Comparison of ENCODE assay signal across 14 cellular contexts in the genomic region with DNA sequence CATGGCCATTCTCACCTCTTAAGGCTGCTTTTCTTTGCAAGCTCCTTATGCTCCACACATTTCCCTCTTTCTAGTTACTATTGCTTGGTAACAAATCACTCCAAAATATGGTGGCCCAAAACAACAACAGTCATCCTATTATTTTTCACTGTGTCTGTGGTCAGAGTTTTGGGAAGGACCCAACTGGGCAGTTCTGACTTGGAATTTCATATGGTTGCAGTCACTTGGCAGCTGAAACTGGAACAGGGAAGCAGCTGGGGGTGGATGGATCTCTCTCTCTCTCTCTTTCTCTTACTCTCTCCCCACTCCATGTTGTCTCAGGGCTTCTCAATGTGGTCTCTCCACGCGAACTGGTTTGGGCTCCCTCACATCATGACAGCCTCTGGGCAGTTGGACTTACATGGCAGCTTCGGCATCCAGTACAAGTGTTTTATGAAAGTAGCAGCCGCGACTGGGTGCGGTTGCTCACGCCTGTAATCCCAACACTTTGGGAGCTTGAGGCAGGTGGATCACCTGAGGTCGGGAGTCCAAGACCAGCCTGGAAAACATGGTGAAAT. TPM values are rescaled to one million over a fixed set of nuclear protein-coding genes. Genes with fewer than 3 reads are reported as not detected.
DNase-seq lines count a peak whose midpoint lies in the region; ATAC-seq and TF ChIP-seq lines count a peak whose summit lies in the region.
"Had no signal": no experiment of that assay in that cellular context is flagged by ENCODE, and none has a peak within 500 bp of the region (broad histone marks: within the 10 kb centered on the region; RNA-seq: fewer than 3 reads in every experiment).

No MANE protein-coding gene starts in this region.

- peaks cover 6% of the 10 kb centered on the region for H3K9me3 Mint-ChIP-seq in HFFc6
- H3K9me3 Mint-ChIP-seq in type B pancreatic cell, result peaks cover 4% of the 10 kb centered on the region
- H3K9me3 Mint-ChIP-seq in T-cell, result no peaks in the 10 kb centered on the region
- H3K9me3 Mint-ChIP-seq: activated naive CD8-positive, alpha-beta T cell treated with anti-CD3 and anti-CD28 coated beads, Interleukin-2, amount 10 ng/mL, durations not matched to agents 7 days and 5 days had no signal

- H3K36me3 ChIP-seq in left lung (no peaks in the 10 kb centered on the region), tibial artery (no peaks in the 10 kb centered on the region)

- H3K27ac ChIP-seq in left lung, result peak overlapping the region; percentile 29 to 48
- peak overlapping the region; percentile 68 to 72 for H3K27ac ChIP-seq in tibial artery

- H3K27me3 Mint-ChIP-seq in HFFc6 (ENCODE audit: insufficient read depth) (peaks cover 2% of the 10 kb centered on the region; the same call in 1 of the 2 replicates), type B pancreatic cell (no peaks in the 10 kb centered on the region), T-cell (peaks cover 1 to 5% of the 10 kb centered on the region in 2 donors)

- H3K4me1 Mint-ChIP-seq in HFFc6 (ENCODE audit: low read depth) (peaks cover 26% of the 10 kb centered on the region), type B pancreatic cell (ENCODE audit: unreplicated experiment) (peaks cover 20% of the 10 kb centered on the region), T-cell (peaks cover 0 to 3% (median 0%) of the 10 kb centered on the region in 3 donors)

- peaks cover 6% of the 10 kb centered on the region in 2 donors for H3K4me1 ChIP-seq in left lung
- H3K4me1 ChIP-seq in tibial artery, result peaks cover 5 to 38% (median 29%) of the 10 kb centered on the region in 4 donors

- H3K27ac Mint-ChIP-seq in HFFc6 (peak overlapping the region; percentile 64; the same call in 1 of the 2 replicates), type B pancreatic cell (no peak overlapping the region), T-cell (no peak overlapping the region)
- H3K27ac Mint-ChIP-seq: activated CD8-positive, alpha-beta memory T cell treated with anti-CD3 and anti-CD28 coated beads, Interleukin-2, amount 10 ng/mL, durations not matched to agents 7 days and 5 days; activated naive CD8-positive, alpha-beta T cell treated with anti-CD3 and anti-CD28 coated beads, Interleukin-2, amount 10 ng/mL, durations not matched to agents 7 days and 5 days had no signal

- POLR2A ChIA-PET in T-cell (lab: Charles Lee), result interaction anchor here in 1 of 2 donors (0.6 kb wide), 1 partner anchor 233 kb away, joined by 6 read pairs; no protein-coding TSS in a partner anchor

- H3K4me3 Mint-ChIP-seq in HFFc6, result no peak overlapping the region; the same call in 1 of the 2 replicates
- H3K4me3 Mint-ChIP-seq in type B pancreatic cell, result no peak overlapping the region
- no peak overlapping the region for H3K4me3 Mint-ChIP-seq in T-cell
- H3K4me3 Mint-ChIP-seq: activated CD8-positive, alpha-beta memory T cell treated with anti-CD3 and anti-CD28 coated beads, Interleukin-2, amount 10 ng/mL, durations not matched to agents 7 days and 5 days; activated naive CD8-positive, alpha-beta T cell treated with anti-CD3 and anti-CD28 coated beads, Interleukin-2, amount 10 ng/mL, durations not matched to agents 7 days and 5 days had no signal

- peak; percentile 12 for ATAC-seq in left lung
- no peak for ATAC-seq in T-cell (replicated peaks in 1 of 4)
- ATAC-seq: activated CD8-positive, alpha-beta memory T cell treated with anti-CD3 and anti-CD28 coated beads, Interleukin-2, amount 10 ng/mL, durations not matched to agents 7 days and 5 days; stimulated activated naive CD8-positive, alpha-beta T cell treated with anti-CD3 and anti-CD28 coated beads, Interleukin-15, Interleukin-2, amounts not matched to agents 100 U/mL and 50 U/mL, for 24 hours had no signal

- CTCF ChIA-PET in T-cell (lab: Charles Lee), result no interaction called here

- H3K36me3 Mint-ChIP-seq in HFFc6 (ENCODE audit: low read depth) (0 out of 2 replicates have a peak, but pooled peaks cover 6% of the 10 kb centered on the region), type B pancreatic cell (no peaks in the 10 kb centered on the region), T-cell (no peaks in the 10 kb centered on the region)
- H3K36me3 Mint-ChIP-seq: activated CD8-positive, alpha-beta memory T cell treated with anti-CD3 and anti-CD28 coated beads, Interleukin-2, amount 10 ng/mL, durations not matched to agents 7 days and 5 days; activated naive CD8-positive, alpha-beta T cell treated with anti-CD3 and anti-CD28 coated beads, Interleukin-2, amount 10 ng/mL, durations not matched to agents 7 days and 5 days had no signal

- intact Hi-C loops in left lung (cut with DNase I), result no loop called here
- intact Hi-C loops in tibial artery (cut with DNase I; ENCODE audit: low total_unique reads), result no loop called here

- no peak overlapping the region for H3K4me3 ChIP-seq in left lung
- no peak overlapping the region for H3K4me3 ChIP-seq in tibial artery

- no peaks in the 10 kb centered on the region for H3K27me3 ChIP-seq in left lung
- no peaks in the 10 kb centered on the region for H3K27me3 ChIP-seq in tibial artery

- peak; percentile 69 for DNase-seq in HFFc6
- DNase-seq in epidermal melanocyte (ENCODE audit: insufficient read length, low spot score), result peak; percentile 50
- DNase-seq in left lung, result peak in 1 of 2 donors; percentile 16
- peak; percentile 80 to 85 for DNase-seq in tibial artery
- no peak for DNase-seq in HK-2 (ENCODE audit: unreplicated experiment)
- no peak for DNase-seq in type B pancreatic cell (ENCODE audit: extremely low spot score, unreplicated experiment)
- no peak for DNase-seq in occipital lobe (lab: John Stamatoyannopoulos, UW)
- no peak for DNase-seq in T-cell
- DNase-seq: activated CD8-positive, alpha-beta memory T cell treated with anti-CD3 and anti-CD28 coated beads, Interleukin-2, amount 10 ng/mL, durations not matched to agents 7 days and 5 days; activated naive CD8-positive, alpha-beta T cell treated with anti-CD3 and anti-CD28 coated beads, Interleukin-2, amount 10 ng/mL, durations not matched to agents 7 days and 5 days; midbrain; NCI-H2081 treated with DMSO at 0.1 percent for 48 hours; retina; stimulated activated naive CD8-positive, alpha-beta T cell treated with anti-CD3 and anti-CD28 coated beads, Interleukin-15, Interleukin-2, amounts not matched to agents 100 U/mL and 50 U/mL, for 24 hours had no signal

- TF ChIP-seq CTCF in HFFc6 (IDR thresholded peaks at IDR 0.05), result no peak
- TF ChIP-seq CTCF in left lung (IDR thresholded peaks at IDR 0.05), result no peak
- no peak for TF ChIP-seq CTCF in tibial artery (IDR thresholded peaks at IDR 0.05)
- TF ChIP-seq CTCF in type B pancreatic cell (conservative IDR thresholded peaks at IDR 0.05), result no peak

- H3K9me3 ChIP-seq in left lung (no peaks in the 10 kb centered on the region), tibial artery (no peaks in the 10 kb centered on the region)

RNA-seq across cellular contexts. Expression of a gene that starts 39.6 kb away (rescaled TPM):
- total RNA-seq in HFFc6 (2021; fragmentation: NEBNext Ultra II Directional; extraction: Animal tissue kit (Norgen Biotek cat#: 25700)), result 10 to 100 TPM; 49.1 to 58.3 (median 53.6) TPM
- 10 to 100 TPM; 30.0 to 30.2 TPM for total RNA-seq in left lung
- total RNA-seq in type B pancreatic cell (ENCODE audit: low replicate concordance), result 16.2 and 28.9 TPM in 2 replicates
- 18.2 TPM for total RNA-seq in occipital lobe
- 10 to 100 TPM in 3 of 5 donors, 1 to 10 TPM in 2; 7.1 to 19.0 (median 13.1) TPM for total RNA-seq in T-cell

RNA-seq across cellular contexts. Expression of a gene that starts 49.7 kb away (rescaled TPM):
- 10 to 100 TPM; 36.6 to 54.9 (median 51.4) TPM for total RNA-seq in HFFc6 (2021; fragmentation: NEBNext Ultra II Directional; extraction: Animal tissue kit (Norgen Biotek cat#: 25700))
- total RNA-seq in left lung (100 to 1,000 TPM; 151 to 181 TPM), type B pancreatic cell (ENCODE audit: low replicate concordance) (31.8 and 145 TPM in 2 replicates), occipital lobe (18.9 TPM), T-cell (100 to 1,000 TPM in 4 of 5 donors, 10 to 100 TPM in 1; 90.9 to 215 (median 160) TPM)

Comparison
In these comparisons a context has a peak if more than half of its experiments do, and no peak if none do; other contexts are left out.
1. DNase-seq: peak in HFFc6 (single experiment), epidermal melanocyte (single experiment) and tibial artery (2 of 2); none in HK-2 (single experiment), type B pancreatic cell (single experiment), occipital lobe (single experiment) and T-cell (0 of 34).